1 cellular context compared by ENCODE assay signal in the genomic region with DNA sequence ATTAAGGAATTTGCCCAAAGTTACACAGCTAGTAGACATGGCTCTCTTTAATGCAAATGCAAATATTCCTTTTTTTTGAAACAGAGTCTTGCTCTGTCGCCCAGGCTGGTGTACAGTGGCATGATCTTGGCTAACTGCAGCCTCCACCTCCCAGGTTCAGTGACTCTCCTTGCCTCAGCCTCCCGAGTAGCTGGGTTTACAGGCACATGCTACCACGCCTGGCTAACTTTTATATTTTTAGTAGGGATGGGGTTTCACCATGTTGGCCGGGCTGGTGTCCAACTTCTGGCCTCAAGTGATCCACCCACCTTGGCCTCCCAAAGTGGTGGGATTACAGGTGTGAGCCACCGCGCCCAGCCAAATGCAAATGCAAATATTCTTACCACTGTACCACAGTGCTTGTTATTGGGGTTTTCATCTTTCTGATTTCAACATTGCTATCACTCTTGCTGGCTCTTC.
TF ChIP-seq lines count a peak whose summit lies in the region.

No MANE protein-coding gene starts in this region.

TF ChIP-seq in SK-N-SH, 30 proteins besides CTCF, POLR2A, EP300 and RAD21 (continued from another document):
- TF ChIP-seq, protein P1, sequence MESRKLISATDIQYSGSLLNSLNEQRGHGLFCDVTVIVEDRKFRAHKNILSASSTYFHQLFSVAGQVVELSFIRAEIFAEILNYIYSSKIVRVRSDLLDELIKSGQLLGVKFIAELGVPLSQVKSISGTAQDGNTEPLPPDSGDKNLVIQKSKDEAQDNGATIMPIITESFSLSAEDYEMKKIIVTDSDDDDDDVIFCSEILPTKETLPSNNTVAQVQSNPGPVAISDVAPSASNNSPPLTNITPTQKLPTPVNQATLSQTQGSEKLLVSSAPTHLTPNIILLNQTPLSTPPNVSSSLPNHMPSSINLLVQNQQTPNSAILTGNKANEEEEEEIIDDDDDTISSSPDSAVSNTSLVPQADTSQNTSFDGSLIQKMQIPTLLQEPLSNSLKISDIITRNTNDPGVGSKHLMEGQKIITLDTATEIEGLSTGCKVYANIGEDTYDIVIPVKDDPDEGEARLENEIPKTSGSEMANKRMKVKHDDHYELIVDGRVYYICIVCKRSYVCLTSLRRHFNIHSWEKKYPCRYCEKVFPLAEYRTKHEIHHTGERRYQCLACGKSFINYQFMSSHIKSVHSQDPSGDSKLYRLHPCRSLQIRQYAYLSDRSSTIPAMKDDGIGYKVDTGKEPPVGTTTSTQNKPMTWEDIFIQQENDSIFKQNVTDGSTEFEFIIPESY (IDR thresholded peaks at IDR 0.05; ENCODE audit: borderline replicate concordance, low read depth) = no peak
- no peak for TF ChIP-seq MXI1 (IDR thresholded peaks at IDR 0.05; ENCODE audit: low read depth, low read length)
- TF ChIP-seq, protein P2, sequence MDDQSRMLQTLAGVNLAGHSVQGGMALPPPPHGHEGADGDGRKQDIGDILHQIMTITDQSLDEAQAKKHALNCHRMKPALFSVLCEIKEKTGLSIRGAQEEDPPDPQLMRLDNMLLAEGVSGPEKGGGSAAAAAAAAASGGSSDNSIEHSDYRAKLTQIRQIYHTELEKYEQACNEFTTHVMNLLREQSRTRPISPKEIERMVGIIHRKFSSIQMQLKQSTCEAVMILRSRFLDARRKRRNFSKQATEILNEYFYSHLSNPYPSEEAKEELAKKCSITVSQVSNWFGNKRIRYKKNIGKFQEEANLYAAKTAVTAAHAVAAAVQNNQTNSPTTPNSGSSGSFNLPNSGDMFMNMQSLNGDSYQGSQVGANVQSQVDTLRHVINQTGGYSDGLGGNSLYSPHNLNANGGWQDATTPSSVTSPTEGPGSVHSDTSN (IDR thresholded peaks at IDR 0.05) = no peak
